In genomic region chrX:72889740-72890139, GRCh38 we compare ENCODE assay signal across 5 cellular contexts. TPM values are rescaled to one million over a fixed set of nuclear protein-coding genes. Genes with fewer than 3 reads are reported as not detected.
"Had no signal": no experiment of that assay in that cellular context is flagged by ENCODE, and none has a peak within 500 bp of the region (broad histone marks: within the 10 kb centered on the region; RNA-seq: fewer than 3 reads in every experiment).

No MANE protein-coding gene starts in this region.

RNA-seq across cellular contexts. Expression of gene FAM236C, which starts 22.7 kb away (rescaled TPM):
- total RNA-seq: HT-29, HT1080, IMR-90, K562 had no signal
- polyA plus RNA-seq: IgD-negative memory B cell, IMR-90, K562 had no signal

RNA-seq across cellular contexts. Expression of gene FAM236A, which starts 48.3 kb away (rescaled TPM):
- total RNA-seq: HT-29, HT1080, IMR-90, K562 had no signal
- polyA plus RNA-seq: IgD-negative memory B cell, IMR-90, K562 had no signal

RNA-seq across cellular contexts. Expression of gene DMRTC1, which starts 53.9 kb away (rescaled TPM):
- total RNA-seq: HT-29, HT1080, IMR-90, K562 had no signal
- polyA plus RNA-seq: IMR-90, K562 had no signal
